In the genomic region with DNA sequence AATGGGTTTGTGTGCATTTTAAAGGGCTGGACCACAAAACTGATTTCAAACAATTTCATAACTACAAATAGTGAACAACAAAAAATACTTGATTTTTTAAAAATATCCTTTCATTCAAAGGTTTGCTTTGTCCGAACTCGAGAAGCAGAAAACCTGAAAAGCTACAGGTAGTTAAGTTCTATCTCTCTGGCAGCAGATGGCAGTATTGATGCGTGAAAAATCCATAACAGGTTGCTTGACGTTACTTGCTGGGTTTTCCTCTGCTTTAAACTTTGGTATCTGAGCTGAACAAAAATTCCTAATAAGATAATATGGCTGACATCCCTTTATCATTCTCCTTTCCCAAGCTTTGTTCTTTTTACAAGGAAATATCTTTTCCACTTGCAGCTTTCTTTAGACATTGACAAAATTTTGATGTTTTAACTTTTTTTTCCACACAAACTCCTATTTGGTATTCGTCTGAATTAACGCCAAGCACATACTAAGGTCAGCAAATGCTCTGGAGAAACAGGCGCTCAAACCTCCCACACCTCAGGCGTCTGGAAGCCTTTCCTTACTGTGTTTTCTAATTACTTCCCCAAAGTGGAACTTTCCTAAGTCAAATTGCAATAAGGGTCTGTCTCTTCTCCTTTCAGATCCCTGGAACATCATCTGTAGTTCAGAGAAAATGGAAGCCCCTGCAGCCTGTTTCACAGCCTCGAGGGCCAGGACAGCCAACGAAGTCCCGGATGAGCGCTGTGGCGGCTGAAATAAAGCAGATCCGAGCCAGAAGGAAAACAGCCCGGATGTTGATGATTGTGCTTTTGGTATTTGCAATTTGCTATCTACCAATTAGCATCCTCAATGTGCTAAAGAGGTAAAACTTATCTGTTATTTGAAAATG, we compare ENCODE assay signal across 8 cellular contexts. TPM values are rescaled to one million over a fixed set of nuclear protein-coding genes. Genes with fewer than 3 reads are reported as not detected.
DNase-seq lines count a peak whose midpoint lies in the region; ATAC-seq and TF ChIP-seq lines count a peak whose summit lies in the region.

No MANE protein-coding gene starts in this region.

- H2AFZ ChIP-seq in MM.1S (ENCODE audit: low read length) (no peak overlapping the region), neural progenitor cell (replicated peaks) (peak overlapping the region; percentile 80)

- no peaks in the 10 kb centered on the region for H3K9me3 ChIP-seq in MM.1S (replicated peaks; ENCODE audit: insufficient read depth, low read length)
- H3K9me3 ChIP-seq in RWPE2 (ENCODE audit: severe bottlenecking): no peaks in the 10 kb centered on the region
- H3K9me3 ChIP-seq in esophagus muscularis mucosa: no peaks in the 10 kb centered on the region
- no peaks in the 10 kb centered on the region for H3K9me3 ChIP-seq in neural progenitor cell (ENCODE audit: low read depth)

- no peak overlapping the region for H3K27ac Mint-ChIP-seq in neural progenitor cell
- no peak overlapping the region for H3K27ac Mint-ChIP-seq in activated T-cell treated with anti-CD3 and anti-CD28 coated beads, Interleukin-2, amount 50 U/mL, for 24 hours

- no peaks in the 10 kb centered on the region for H3K9me2 ChIP-seq in MM.1S (replicated peaks; ENCODE audit: insufficient read depth, low read length)

- DNase-seq in D341Med (ENCODE audit: low spot score) (peak; percentile 50), MM.1S (peak; percentile 72), RWPE2 (ENCODE audit: low spot score) (no peak), esophagus muscularis mucosa (ENCODE audit: extremely low spot score) (no peak), neural progenitor cell (ENCODE audit: low spot score) (peak; percentile 71)
- no peak for DNase-seq in activated T-cell treated with anti-CD3 and anti-CD28 coated beads, Interleukin-2, amount 50 U/mL, for 24 hours

- no peak overlapping the region for H3K27ac ChIP-seq in MM.1S (ENCODE audit: low read length)
- H3K27ac ChIP-seq in RWPE2 (ENCODE audit: poor library complexity, severe bottlenecking): no peak overlapping the region
- no peak overlapping the region for H3K27ac ChIP-seq in esophagus muscularis mucosa (replicated peaks in 1 of 4)
- H3K27ac ChIP-seq in neural progenitor cell: no peak overlapping the region

- H3K79me2 ChIP-seq in MM.1S (ENCODE audit: low read length): no peaks in the 10 kb centered on the region
- H3K79me2 ChIP-seq in neural progenitor cell (ENCODE audit: low read depth): no peaks in the 10 kb centered on the region

- TF ChIP-seq CTCF in MM.1S (IDR thresholded peaks at IDR 0.05; ENCODE audit: low read length): peak; percentile 61
- peak; percentile 77 for TF ChIP-seq CTCF in RWPE2 (IDR thresholded peaks at IDR 0.05; ENCODE audit: poor library complexity, severe bottlenecking)
- TF ChIP-seq CTCF in esophagus muscularis mucosa (IDR thresholded peaks at IDR 0.05): peak; percentile 43 to 52 (median 43)
- TF ChIP-seq CTCF in neural progenitor cell (IDR thresholded peaks at IDR 0.05): peak; percentile 77

- H3K9ac ChIP-seq in MM.1S (ENCODE audit: low read length): no peak overlapping the region
- H3K9ac ChIP-seq in neural progenitor cell: no peak overlapping the region

- no peak for TF ChIP-seq EP300 in esophagus muscularis mucosa (IDR thresholded peaks at IDR 0.05)

- 38% methylated on average over 15 of the region's 15 CpGs for WGBS in esophagus muscularis mucosa

- no peaks in the 10 kb centered on the region for H3K27me3 Mint-ChIP-seq in neural progenitor cell (ENCODE audit: insufficient read depth, low read depth)
- no peaks in the 10 kb centered on the region for H3K27me3 Mint-ChIP-seq in activated T-cell treated with anti-CD3 and anti-CD28 coated beads, Interleukin-2, amount 50 U/mL, for 24 hours

- H4K20me1 ChIP-seq in MM.1S (ENCODE audit: insufficient read depth, low read length): no peaks in the 10 kb centered on the region
- H4K20me1 ChIP-seq in neural progenitor cell (ENCODE audit: low read depth): no peaks in the 10 kb centered on the region

- no peak for TF ChIP-seq POLR2A in esophagus muscularis mucosa (IDR thresholded peaks at IDR 0.05; ENCODE audit: low read depth)

- no peaks in the 10 kb centered on the region for H3K36me3 Mint-ChIP-seq in neural progenitor cell
- H3K36me3 Mint-ChIP-seq in activated T-cell treated with anti-CD3 and anti-CD28 coated beads, Interleukin-2, amount 50 U/mL, for 24 hours (ENCODE audit: low read depth): no peaks in the 10 kb centered on the region

- peaks cover 6% of the 10 kb centered on the region for H3K4me1 Mint-ChIP-seq in neural progenitor cell
- no peaks in the 10 kb centered on the region for H3K4me1 Mint-ChIP-seq in activated T-cell treated with anti-CD3 and anti-CD28 coated beads, Interleukin-2, amount 50 U/mL, for 24 hours (ENCODE audit: low read depth)

- no peaks in the 10 kb centered on the region for H3K36me3 ChIP-seq in MM.1S (replicated peaks; ENCODE audit: insufficient read depth, low read length)
- H3K36me3 ChIP-seq in RWPE2 (ENCODE audit: low read depth): no peaks in the 10 kb centered on the region
- no peaks in the 10 kb centered on the region for H3K36me3 ChIP-seq in esophagus muscularis mucosa
- no peaks in the 10 kb centered on the region for H3K36me3 ChIP-seq in neural progenitor cell

- H3K4me2 ChIP-seq in MM.1S (ENCODE audit: low read depth, low read length) (no peak overlapping the region), neural progenitor cell (no peak overlapping the region)

- no peaks in the 10 kb centered on the region for H3K4me1 ChIP-seq in MM.1S (ENCODE audit: low read length)
- no peaks in the 10 kb centered on the region for H3K4me1 ChIP-seq in RWPE2 (ENCODE audit: insufficient read depth, poor library complexity, severe bottlenecking)
- peaks cover 0 to 3% (median 1%) of the 10 kb centered on the region in 4 donors for H3K4me1 ChIP-seq in esophagus muscularis mucosa
- H3K4me1 ChIP-seq in neural progenitor cell: no peaks in the 10 kb centered on the region

- no peak overlapping the region for H3K4me3 Mint-ChIP-seq in neural progenitor cell
- H3K4me3 Mint-ChIP-seq in activated T-cell treated with anti-CD3 and anti-CD28 coated beads, Interleukin-2, amount 50 U/mL, for 24 hours: no peak overlapping the region

- no peaks in the 10 kb centered on the region for H3K9me3 Mint-ChIP-seq in neural progenitor cell
- no peaks in the 10 kb centered on the region for H3K9me3 Mint-ChIP-seq in activated T-cell treated with anti-CD3 and anti-CD28 coated beads, Interleukin-2, amount 50 U/mL, for 24 hours

- no peaks in the 10 kb centered on the region for H3F3A ChIP-seq in MM.1S (ENCODE audit: insufficient read depth, low read length)
- H3F3A ChIP-seq in neural progenitor cell (ENCODE audit: low read depth): no peaks in the 10 kb centered on the region

- intact Hi-C loops in esophagus muscularis mucosa (cut with DNase I): loop anchor here (10.0 kb wide), 2 partner anchors 678 to 1018 kb away; no protein-coding TSS in a partner anchor

- no peaks in the 10 kb centered on the region for H3K27me3 ChIP-seq in MM.1S (replicated peaks; ENCODE audit: insufficient read depth, low read length)
- H3K27me3 ChIP-seq in RWPE2 (ENCODE audit: insufficient read depth, poor library complexity, severe bottlenecking): peaks cover 8% of the 10 kb centered on the region
- no peaks in the 10 kb centered on the region for H3K27me3 ChIP-seq in esophagus muscularis mucosa
- no peaks in the 10 kb centered on the region for H3K27me3 ChIP-seq in neural progenitor cell

- peak; percentile 53 for ATAC-seq in GM21447 (IDR thresholded peaks at IDR 0.05; ENCODE audit: unreplicated experiment)
- ATAC-seq in RWPE2 (ENCODE audit: low read depth): peak; percentile 54; the same call in 2 of the 3 replicates
- ATAC-seq in GM18498 (IDR thresholded peaks at IDR 0.05; ENCODE audit: unreplicated experiment): no peak

- H3K4me3 ChIP-seq in MM.1S (ENCODE audit: low read length) (no peak overlapping the region), RWPE2 (ENCODE audit: severe bottlenecking) (no peak overlapping the region), esophagus muscularis mucosa (no peak overlapping the region), neural progenitor cell (no peak overlapping the region)

RNA-seq across cellular contexts. Expression of a gene that starts 50.3 kb away (rescaled TPM):
- total RNA-seq in esophagus muscularis mucosa (not detected), neural progenitor cell (ENCODE audit: low replicate concordance) (not detected in 2 replicates)

Comparison
In these comparisons a context has a peak if more than half of its experiments do, and no peak if none do; other contexts are left out.
1. DNase-seq: peak in D341Med (single experiment), MM.1S (single experiment) and neural progenitor cell (single experiment); none in RWPE2 (single experiment), esophagus muscularis mucosa (single experiment) and activated T-cell treated with anti-CD3 and anti-CD28 coated beads, Interleukin-2, amount 50 U/mL, for 24 hours (single experiment).
2. Peak in every context shown above with its lines, with median percentiles within 50 percentile points of each other: CTCF ChIP-seq.